ENCODE assay signal across 8 cellular contexts in genomic region chr7:155298834-155299538, GRCh38. TPM values are rescaled to one million over a fixed set of nuclear protein-coding genes. Genes with fewer than 3 reads are reported as not detected.
DNase-seq lines count a peak whose midpoint lies in the region; ATAC-seq, FAIRE-seq and TF ChIP-seq lines count a peak whose summit lies in the region.

No MANE protein-coding gene starts in this region.

- H3K4me3 ChIP-seq in adrenal gland (peak overlapping the region in 3 of 4 donors; percentile 55 to 89 (median 56)), heart left ventricle (peak overlapping the region; percentile 46 to 97 (median 90)), trophoblast cell (ENCODE audit: low read depth, low read length) (peak overlapping the region; percentile 83), transverse colon (peak overlapping the region; percentile 80 to 98 (median 89))

- DNase-seq in GM12891 (ENCODE audit: insufficient read length, low spot score), result peak; percentile 84
- peak; percentile 85 for DNase-seq in NCI-H1436 (lab: John Stamatoyannopoulos, UW)
- peak; percentile 92 for DNase-seq in SW480 (ENCODE audit: low spot score)
- DNase-seq in adrenal gland, result peak; percentile 95 to 99 (median 98)
- DNase-seq in heart left ventricle, result peak; percentile 92 to 96 (median 95)
- peak; percentile 75 to 80 for DNase-seq in trophoblast cell
- DNase-seq in transverse colon, result peak; percentile 95

- H2AFZ ChIP-seq in trophoblast cell (ENCODE audit: insufficient read depth, low read length, poor library complexity), result no peak overlapping the region

- H2BK12ac ChIP-seq in trophoblast cell (ENCODE audit: low read length), result no peak overlapping the region

- peak in 1 of 6 experiments; percentile 15 for TF ChIP-seq CTCF in adrenal gland (IDR thresholded peaks at IDR 0.05)
- TF ChIP-seq CTCF in heart left ventricle (IDR thresholded peaks at IDR 0.05), result peak in 2 of 12 donors; percentile 20 to 21
- TF ChIP-seq CTCF in transverse colon (IDR thresholded peaks at IDR 0.05), result peak in 2 of 5 experiments; percentile 6 to 15

- H3K27me3 ChIP-seq in adrenal gland (no peaks in the 10 kb centered on the region), heart left ventricle (no peaks in the 10 kb centered on the region), trophoblast cell (ENCODE audit: insufficient read depth, low read length) (no peaks in the 10 kb centered on the region), transverse colon (no peaks in the 10 kb centered on the region)

- H3K27ac ChIP-seq in adrenal gland (peak overlapping the region; percentile 87 to 98 (median 92)), heart left ventricle (peak overlapping the region; percentile 1 to 98 (median 92)), trophoblast cell (ENCODE audit: low read depth, low read length) (no peak overlapping the region), transverse colon (peak overlapping the region; percentile 91 to 99 (median 98))

- ATAC-seq in HG02798 (IDR thresholded peaks at IDR 0.05; ENCODE audit: poor library complexity, unreplicated experiment) (peak; percentile 68), heart left ventricle (peak; percentile 85 to 92 (median 88))

- H3K79me2 ChIP-seq in trophoblast cell (ENCODE audit: control insufficient read depth, insufficient read depth, low read length, poor library complexity), result peaks cover 14% of the 10 kb centered on the region

- H2AK5ac ChIP-seq in trophoblast cell (ENCODE audit: low read length), result no peak overlapping the region

- H3K36me3 ChIP-seq in adrenal gland (replicated peaks in 1 of 2) (peaks cover 0 to 11% of the 10 kb centered on the region in 2 donors), heart left ventricle (peaks cover 0 to 30% (median 21%) of the 10 kb centered on the region in 9 donors), trophoblast cell (ENCODE audit: control insufficient read depth in 1 of 2, insufficient read depth in 2 of 2, low read length in 2 of 2) (peaks cover 12 to 22% of the 10 kb centered on the region in 2 experiments), transverse colon (peaks cover 0 to 5% (median 2%) of the 10 kb centered on the region in 4 donors)

- peak overlapping the region; percentile 57 for H3K4ac ChIP-seq in trophoblast cell (ENCODE audit: low read depth, low read length)

- no peak overlapping the region for H4K12ac ChIP-seq in trophoblast cell (ENCODE audit: low read depth, low read length)

- H3K23ac ChIP-seq in trophoblast cell (ENCODE audit: low read length), result no peak overlapping the region

- TF ChIP-seq POLR2A in GM12891 (IDR thresholded peaks at IDR 0.05; ENCODE audit: low read depth, low read length) (peak; percentile 32; the same call in 1 of the 2 replicates), adrenal gland (IDR thresholded peaks at IDR 0.05) (peak; percentile 34 to 84), heart left ventricle (IDR thresholded peaks at IDR 0.05) (peak in 1 of 2 donors; percentile 59), transverse colon (IDR thresholded peaks at IDR 0.05) (peak; percentile 72)

- WGBS in adrenal gland, 4 donors, result 0 to 1% (median 1%) methylated on average over 16 to 27 of the region's 27 CpGs
- WGBS in heart left ventricle, 4 donors, result 1 to 3% (median 2%) methylated on average over 26 to 27 of the region's 27 CpGs
- WGBS in trophoblast cell (ENCODE audit: extremely low coverage, insufficient coverage, insufficient read length), result no CpG with 5 or more reads among the region's 27 CpGs
- 0 to 1% methylated on average over 3 to 27 of the region's 27 CpGs for WGBS in transverse colon (ENCODE audit: low coverage in 1 of 2), 2 donors

- no peak for TF ChIP-seq EP300 in transverse colon (IDR thresholded peaks at IDR 0.05; ENCODE audit: low read depth)

- H3K9ac ChIP-seq in trophoblast cell (ENCODE audit: low read length), result no peak overlapping the region

- H3K79me1 ChIP-seq in trophoblast cell (ENCODE audit: low read length), result peaks cover 18% of the 10 kb centered on the region

- peak; percentile 97 for FAIRE-seq in GM12891 (lab: Jason Lieb, UNC)

- peaks cover 25 to 38% of the 10 kb centered on the region in 2 donors for H3K4me1 ChIP-seq in adrenal gland (replicated peaks in 1 of 2)
- H3K4me1 ChIP-seq in heart left ventricle, result peaks cover 0 to 50% (median 27%) of the 10 kb centered on the region in 12 donors
- peaks cover 12 to 16% of the 10 kb centered on the region in 2 experiments for H3K4me1 ChIP-seq in trophoblast cell (ENCODE audit: control insufficient read depth in 1 of 2, insufficient read depth in 2 of 2, low read length in 2 of 2)
- H3K4me1 ChIP-seq in transverse colon, result peaks cover 0 to 33% (median 25%) of the 10 kb centered on the region in 4 donors

- in situ Hi-C loops in transverse colon (cut with MboI; ENCODE audit: low pct_ligation_motif_present in 1 of 4, low pct_unique_long_range_greater_than_20kb in 1 of 4, low sequenced_read_pairs in 3 of 4), result no loop called here

- intact Hi-C loops in adrenal gland (cut with DNase I), result no loop called here
- intact Hi-C loops in heart left ventricle (cut with DNase I), result loop anchor here in 9 of 10 donors (1.0 to 10.0 kb wide), 11 partner anchors 42 to 372 kb away; partner anchors contain the start of gene PAXIP1 (in 2 of the 9)
- intact Hi-C loops in transverse colon (cut with DNase I; ENCODE audit: low total_unique reads), result loop anchor here (5.0 kb wide), 1 partner anchor 297 kb away; the partner anchor contains the start of gene PAXIP1

- H3K9me3 ChIP-seq in adrenal gland (replicated peaks in 1 of 3) (no peaks in the 10 kb centered on the region), heart left ventricle (no peaks in the 10 kb centered on the region), trophoblast cell (ENCODE audit: insufficient read depth, low read depth, low read length) (peaks cover 2% of the 10 kb centered on the region), transverse colon (no peaks in the 10 kb centered on the region)

- no peak overlapping the region for H4K8ac ChIP-seq in trophoblast cell (ENCODE audit: low read depth, low read length)

- peak overlapping the region; percentile 76 for H3K4me2 ChIP-seq in trophoblast cell (ENCODE audit: low read length)

- H3K18ac ChIP-seq in trophoblast cell (ENCODE audit: low read length), result no peak overlapping the region

- no peak overlapping the region for H4K91ac ChIP-seq in trophoblast cell (ENCODE audit: low read depth, low read length)

- no peak overlapping the region for H3K14ac ChIP-seq in trophoblast cell (ENCODE audit: low read length)

- H2BK120ac ChIP-seq in trophoblast cell (ENCODE audit: insufficient read depth, low read length, poor library complexity), result no peak overlapping the region

- H2BK5ac ChIP-seq in trophoblast cell (ENCODE audit: low read depth, low read length, poor library complexity), result no peak overlapping the region

TF ChIP-seq in GM12891, 5 proteins besides CTCF, POLR2A, EP300 and RAD21:
- 0 out of 2 replicates have a peak, but pooled peaks have one; percentile 32 for TF ChIP-seq POLR2AphosphoS5 (IDR thresholded peaks at IDR 0.05; ENCODE audit: low read depth, low read length)
- TF ChIP-seq POU2F2 (IDR thresholded peaks at IDR 0.05; ENCODE audit: low read depth, low read length), result 0 out of 2 replicates have a peak, but pooled peaks have one; percentile 3
- peak; percentile 78 for TF ChIP-seq SPI1 (IDR thresholded peaks at IDR 0.05; ENCODE audit: low read depth, low read length)
- TF ChIP-seq TAF1 (IDR thresholded peaks at IDR 0.05; ENCODE audit: low read depth, low read length), result peak; percentile 41; the same call in 1 of the 2 replicates
- no peak for TF ChIP-seq PAX5 (IDR thresholded peaks at IDR 0.05; ENCODE audit: insufficient read depth, low read length, severe bottlenecking)

RNA-seq across cellular contexts. Expression of gene INSIG1, which starts 1.3 kb away (rescaled TPM):
- 53.3 TPM for polyA plus RNA-seq in GM12891 (2012; ENCODE audit: low read depth, missing spikeins)
- total RNA-seq in adrenal gland (100 to 1,000 TPM in 1 of 8 donors, 10 to 100 TPM in 7; 23.8 to 234 (median 56.1) TPM), heart left ventricle (10 to 100 TPM in 7 of 9 donors, 1 to 10 TPM in 2; 7.9 to 24.5 (median 13.3) TPM), transverse colon (10 to 100 TPM; 28.7 to 65.5 (median 45.0) TPM)
- polyA plus RNA-seq in adrenal gland (100 to 1,000 TPM in 1 of 3 donors, 10 to 100 TPM in 1, 1 to 10 TPM in 1; 9.9 to 203 (median 28.8) TPM), heart left ventricle (10 to 100 TPM in 1 of 2 donors, 1 to 10 TPM in 1; 5.2 to 22.3 TPM)
- 182 and 192 TPM in 2 replicates for polyA plus RNA-seq in trophoblast cell (2013)

Comparison
In these comparisons a context has a peak if more than half of its experiments do, and no peak if none do; other contexts are left out.
1. intact Hi-C loops: an anchor here in heart left ventricle (1.0 to 10.0 kb wide) and transverse colon (5.0 kb wide); none called in adrenal gland.